8 cellular contexts compared by ENCODE assay signal in the genomic region with DNA sequence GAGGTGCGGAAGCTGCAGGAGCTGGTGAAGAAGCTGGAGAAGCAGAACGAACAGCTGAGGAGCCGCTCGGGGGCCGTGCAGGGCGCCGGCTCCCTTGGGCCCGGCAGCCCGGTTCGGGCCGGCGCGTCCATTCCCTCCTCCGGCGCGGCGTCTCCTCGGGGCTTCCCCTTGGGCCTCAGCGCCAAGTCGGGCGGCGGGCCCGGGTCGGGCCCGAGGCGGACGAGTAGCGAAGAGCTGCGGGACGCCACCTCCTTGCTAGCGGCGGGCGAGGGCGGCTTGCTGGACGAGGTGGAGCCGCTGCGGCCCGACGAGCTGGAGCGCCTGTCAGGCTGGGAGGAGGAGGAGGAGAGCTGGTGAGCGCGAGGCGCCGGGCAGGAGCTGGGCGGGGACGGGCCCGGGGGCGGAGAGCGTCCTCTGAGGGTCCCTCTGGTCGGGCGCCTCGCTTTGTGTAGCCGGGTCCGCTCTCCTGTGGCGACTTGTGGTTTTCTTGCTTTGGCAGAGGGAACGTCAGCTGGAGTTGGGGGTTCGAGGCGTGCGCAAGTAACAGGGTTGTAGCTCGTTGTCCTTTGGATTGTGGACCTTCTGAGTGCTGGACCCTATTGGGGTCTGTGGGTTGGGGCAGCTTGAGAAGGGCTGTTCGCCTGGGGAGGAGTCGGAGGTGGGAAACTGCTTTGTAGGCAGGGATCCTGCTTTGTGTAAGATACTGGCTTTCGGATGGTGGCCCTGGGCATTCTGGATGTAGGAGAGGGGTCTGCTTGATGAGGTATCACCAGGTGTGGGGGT. TPM values are rescaled to one million over a fixed set of nuclear protein-coding genes. Genes with fewer than 3 reads are reported as not detected.
DNase-seq lines count a peak whose midpoint lies in the region; ATAC-seq and TF ChIP-seq lines count a peak whose summit lies in the region.

No MANE protein-coding gene starts in this region.

- no peaks in the 10 kb centered on the region for H3K4me1 ChIP-seq in stomach smooth muscle (ENCODE audit: control insufficient read depth, insufficient read depth, low read length)

- DNase-seq in NCI-H524 (lab: John Stamatoyannopoulos, UW) = peak; percentile 36 to 41
- DNase-seq in NCI-H524 treated with DMSO at 0.1 percent for 48 hours (lab: John Stamatoyannopoulos, UW) = no peak
- peak; percentile 51 for DNase-seq in NCI-H748 (lab: John Stamatoyannopoulos, UW; ENCODE audit: unreplicated experiment)
- DNase-seq in activated T-helper 1 cell treated with Interleukin-2 at 50 U/mL for 16 hours (ENCODE audit: low read depth) = peak; percentile 25
- no peak for DNase-seq in fibroblast of mammary gland (ENCODE audit: low read depth)
- peak; percentile 74 for DNase-seq in natural killer cell treated with Interleukin-12 subunit alpha and Interleukin-12 subunit beta and Interleukin-15 and Interleukin-18, amount 100 ng/mL, for 72 hours (ENCODE audit: low spot score)

- no peaks in the 10 kb centered on the region for H3K36me3 ChIP-seq in stomach smooth muscle (ENCODE audit: control insufficient read depth in 2 of 2, insufficient read depth in 2 of 2, low read length in 2 of 2)

- ATAC-seq in HG02884 (IDR thresholded peaks at IDR 0.05; ENCODE audit: unreplicated experiment) = peak; percentile 11
- peak; percentile 28 to 37 for ATAC-seq in natural killer cell treated with Interleukin-12 subunit alpha and Interleukin-12 subunit beta and Interleukin-15 and Interleukin-18, amount 100 ng/mL, for 72 hours

- H3K4me3 Mint-ChIP-seq in natural killer cell treated with Interleukin-12 subunit alpha and Interleukin-12 subunit beta and Interleukin-15 and Interleukin-18, amount 100 ng/mL, for 72 hours = peak overlapping the region; percentile 98

- no peaks in the 10 kb centered on the region for H3K36me3 Mint-ChIP-seq in natural killer cell treated with Interleukin-12 subunit alpha and Interleukin-12 subunit beta and Interleukin-15 and Interleukin-18, amount 100 ng/mL, for 72 hours

- peak overlapping the region; percentile 88 for H3K27ac ChIP-seq in stomach smooth muscle (ENCODE audit: low read length)

- TF ChIP-seq CTCF in fibroblast of mammary gland (conservative IDR thresholded peaks at IDR 0.05; ENCODE audit: control insufficient read depth, insufficient read depth, low read depth, low read length) = no peak

- H3K4me3 ChIP-seq in fibroblast of mammary gland (ENCODE audit: control insufficient read depth, low read depth, low read length) (peak overlapping the region; percentile 82), stomach smooth muscle (ENCODE audit: low read length in 2 of 2) (peak overlapping the region; percentile 82 to 89)

- H3K27me3 ChIP-seq in stomach smooth muscle (ENCODE audit: control insufficient read depth in 1 of 2, insufficient read depth in 2 of 2, low read length in 2 of 2) = no peaks in the 10 kb centered on the region

- H3K9me3 ChIP-seq in stomach smooth muscle (ENCODE audit: control insufficient read depth in 2 of 2, low read length in 2 of 2) = no peaks in the 10 kb centered on the region

- H3K4me1 Mint-ChIP-seq in natural killer cell treated with Interleukin-12 subunit alpha and Interleukin-12 subunit beta and Interleukin-15 and Interleukin-18, amount 100 ng/mL, for 72 hours (ENCODE audit: low read depth in 2 of 2) = peaks cover 44 to 52% of the 10 kb centered on the region in 2 donors

- H3K9me3 Mint-ChIP-seq in natural killer cell treated with Interleukin-12 subunit alpha and Interleukin-12 subunit beta and Interleukin-15 and Interleukin-18, amount 100 ng/mL, for 72 hours = no peaks in the 10 kb centered on the region

- H3K27ac Mint-ChIP-seq in natural killer cell treated with Interleukin-12 subunit alpha and Interleukin-12 subunit beta and Interleukin-15 and Interleukin-18, amount 100 ng/mL, for 72 hours = peak overlapping the region; percentile 70 to 95

- H3K27me3 Mint-ChIP-seq in natural killer cell treated with Interleukin-12 subunit alpha and Interleukin-12 subunit beta and Interleukin-15 and Interleukin-18, amount 100 ng/mL, for 72 hours = no peaks in the 10 kb centered on the region

- peak overlapping the region; percentile 82 to 88 for H3K9ac ChIP-seq in stomach smooth muscle (ENCODE audit: low read length in 2 of 2)

RNA-seq across cellular contexts. Expression of a gene that starts 0.6 kb away (rescaled TPM):
- total RNA-seq in natural killer cell treated with Interleukin-12 subunit alpha and Interleukin-12 subunit beta and Interleukin-15 and Interleukin-18, amount 100 ng/mL, for 72 hours = 10 to 100 TPM; 42.4 to 89.3 TPM

Comparison
In these comparisons a context has a peak if more than half of its experiments do, and no peak if none do; other contexts are left out.
1. DNase-seq: peak in NCI-H524 (2 of 2), NCI-H748 (single experiment), activated T-helper 1 cell treated with Interleukin-2 at 50 U/mL for 16 hours (single experiment) and natural killer cell treated with Interleukin-12 subunit alpha and Interleukin-12 subunit beta and Interleukin-15 and Interleukin-18, amount 100 ng/mL, for 72 hours (single experiment); none in NCI-H524 treated with DMSO at 0.1 percent for 48 hours (single experiment) and fibroblast of mammary gland (single experiment).